Comparison of ENCODE assay signal across 1 cellular context in the genomic region with DNA sequence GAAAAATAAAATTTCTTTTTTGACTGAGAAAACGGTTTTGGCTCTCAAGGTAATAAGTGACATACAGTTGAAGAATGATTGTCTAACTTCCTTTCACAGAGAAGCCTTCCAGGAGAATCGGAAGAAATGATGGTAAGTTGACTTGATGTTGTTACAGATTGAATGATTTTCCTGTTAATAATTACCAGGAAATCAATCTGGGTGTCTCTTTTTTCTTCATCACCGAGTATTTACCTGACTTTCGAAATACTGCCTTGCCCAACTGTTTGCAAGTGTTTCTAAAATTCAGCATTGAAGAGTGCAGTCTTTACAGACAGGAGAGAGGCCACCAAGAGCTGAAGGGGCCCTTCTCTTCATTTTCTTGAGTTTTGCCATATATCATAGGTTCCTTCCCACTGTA.
TF ChIP-seq lines count a peak whose summit lies in the region.

No MANE protein-coding gene starts in this region.

TF ChIP-seq in HepG2, 621 proteins besides CTCF, POLR2A, EP300 and RAD21 (continued from another document and continues in another):
- no peak for TF ChIP-seq ZFP36L1 (CRISPR knock-in tag; IDR thresholded peaks at IDR 0.05)
- no peak for TF ChIP-seq ATRX (CRISPR knock-in tag; IDR thresholded peaks at IDR 0.05; ENCODE audit: borderline replicate concordance)
- no peak for TF ChIP-seq TAF15 (IDR thresholded peaks at IDR 0.05; ENCODE audit: low read depth, low read length, poor library complexity, severe bottlenecking)
- TF ChIP-seq, protein P1, sequence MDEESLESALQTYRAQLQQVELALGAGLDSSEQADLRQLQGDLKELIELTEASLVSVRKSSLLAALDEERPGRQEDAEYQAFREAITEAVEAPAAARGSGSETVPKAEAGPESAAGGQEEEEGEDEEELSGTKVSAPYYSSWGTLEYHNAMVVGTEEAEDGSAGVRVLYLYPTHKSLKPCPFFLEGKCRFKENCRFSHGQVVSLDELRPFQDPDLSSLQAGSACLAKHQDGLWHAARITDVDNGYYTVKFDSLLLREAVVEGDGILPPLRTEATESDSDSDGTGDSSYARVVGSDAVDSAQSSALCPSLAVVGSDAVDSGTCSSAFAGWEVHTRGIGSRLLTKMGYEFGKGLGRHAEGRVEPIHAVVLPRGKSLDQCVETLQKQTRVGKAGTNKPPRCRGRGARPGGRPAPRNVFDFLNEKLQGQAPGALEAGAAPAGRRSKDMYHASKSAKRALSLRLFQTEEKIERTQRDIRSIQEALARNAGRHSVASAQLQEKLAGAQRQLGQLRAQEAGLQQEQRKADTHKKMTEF (CRISPR knock-in tag; IDR thresholded peaks at IDR 0.05) = peak; percentile 98
- TF ChIP-seq NFIC (IDR thresholded peaks at IDR 0.05; ENCODE audit: low read length) = peak; percentile 97
- TF ChIP-seq, protein P2, sequence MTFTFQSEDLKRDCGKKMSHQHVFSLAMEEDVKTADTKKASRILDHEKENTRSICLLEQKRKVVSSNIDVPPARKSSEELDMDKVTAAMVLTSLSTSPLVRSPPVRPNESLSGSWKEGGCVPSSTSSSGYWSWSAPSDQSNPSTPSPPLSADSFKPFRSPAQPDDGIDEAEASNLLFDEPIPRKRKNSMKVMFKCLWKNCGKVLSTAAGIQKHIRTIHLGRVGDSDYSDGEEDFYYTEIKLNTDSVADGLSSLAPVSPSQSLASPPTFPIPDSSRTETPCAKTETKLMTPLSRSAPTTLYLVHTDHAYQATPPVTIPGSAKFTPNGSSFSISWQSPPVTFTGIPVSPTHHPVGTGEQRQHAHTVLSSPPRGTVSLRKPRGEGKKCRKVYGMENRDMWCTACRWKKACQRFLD (CRISPR knock-in tag; IDR thresholded peaks at IDR 0.05; ENCODE audit: borderline replicate concordance) = no peak; the same call in 1 of the 2 replicates
- TF ChIP-seq, protein P3, sequence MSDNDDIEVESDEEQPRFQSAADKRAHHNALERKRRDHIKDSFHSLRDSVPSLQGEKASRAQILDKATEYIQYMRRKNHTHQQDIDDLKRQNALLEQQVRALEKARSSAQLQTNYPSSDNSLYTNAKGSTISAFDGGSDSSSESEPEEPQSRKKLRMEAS (IDR thresholded peaks at IDR 0.05) = peak; percentile 36; the same call in 1 of the 2 replicates
- TF ChIP-seq PLRG1 (conservative IDR thresholded peaks at IDR 0.05) = no peak
- TF ChIP-seq RXRB (CRISPR knock-in tag; IDR thresholded peaks at IDR 0.05; ENCODE audit: borderline replicate concordance) = peak; percentile 90
- TF ChIP-seq, protein P4, sequence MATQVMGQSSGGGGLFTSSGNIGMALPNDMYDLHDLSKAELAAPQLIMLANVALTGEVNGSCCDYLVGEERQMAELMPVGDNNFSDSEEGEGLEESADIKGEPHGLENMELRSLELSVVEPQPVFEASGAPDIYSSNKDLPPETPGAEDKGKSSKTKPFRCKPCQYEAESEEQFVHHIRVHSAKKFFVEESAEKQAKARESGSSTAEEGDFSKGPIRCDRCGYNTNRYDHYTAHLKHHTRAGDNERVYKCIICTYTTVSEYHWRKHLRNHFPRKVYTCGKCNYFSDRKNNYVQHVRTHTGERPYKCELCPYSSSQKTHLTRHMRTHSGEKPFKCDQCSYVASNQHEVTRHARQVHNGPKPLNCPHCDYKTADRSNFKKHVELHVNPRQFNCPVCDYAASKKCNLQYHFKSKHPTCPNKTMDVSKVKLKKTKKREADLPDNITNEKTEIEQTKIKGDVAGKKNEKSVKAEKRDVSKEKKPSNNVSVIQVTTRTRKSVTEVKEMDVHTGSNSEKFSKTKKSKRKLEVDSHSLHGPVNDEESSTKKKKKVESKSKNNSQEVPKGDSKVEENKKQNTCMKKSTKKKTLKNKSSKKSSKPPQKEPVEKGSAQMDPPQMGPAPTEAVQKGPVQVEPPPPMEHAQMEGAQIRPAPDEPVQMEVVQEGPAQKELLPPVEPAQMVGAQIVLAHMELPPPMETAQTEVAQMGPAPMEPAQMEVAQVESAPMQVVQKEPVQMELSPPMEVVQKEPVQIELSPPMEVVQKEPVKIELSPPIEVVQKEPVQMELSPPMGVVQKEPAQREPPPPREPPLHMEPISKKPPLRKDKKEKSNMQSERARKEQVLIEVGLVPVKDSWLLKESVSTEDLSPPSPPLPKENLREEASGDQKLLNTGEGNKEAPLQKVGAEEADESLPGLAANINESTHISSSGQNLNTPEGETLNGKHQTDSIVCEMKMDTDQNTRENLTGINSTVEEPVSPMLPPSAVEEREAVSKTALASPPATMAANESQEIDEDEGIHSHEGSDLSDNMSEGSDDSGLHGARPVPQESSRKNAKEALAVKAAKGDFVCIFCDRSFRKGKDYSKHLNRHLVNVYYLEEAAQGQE (IDR thresholded peaks at IDR 0.05; ENCODE audit: borderline replicate concordance in 1 of 2, low read depth in 1 of 2, low read length in 2 of 2) = peak in 1 of 2 experiments; percentile 72; a peak in 2 of 4 replicates
- TF ChIP-seq PAF1 (CRISPR knock-in tag; IDR thresholded peaks at IDR 0.05) = no peak
- TF ChIP-seq HMG20B (CRISPR knock-in tag; conservative IDR thresholded peaks at IDR 0.05) = peak; percentile 91
- TF ChIP-seq, protein P5, sequence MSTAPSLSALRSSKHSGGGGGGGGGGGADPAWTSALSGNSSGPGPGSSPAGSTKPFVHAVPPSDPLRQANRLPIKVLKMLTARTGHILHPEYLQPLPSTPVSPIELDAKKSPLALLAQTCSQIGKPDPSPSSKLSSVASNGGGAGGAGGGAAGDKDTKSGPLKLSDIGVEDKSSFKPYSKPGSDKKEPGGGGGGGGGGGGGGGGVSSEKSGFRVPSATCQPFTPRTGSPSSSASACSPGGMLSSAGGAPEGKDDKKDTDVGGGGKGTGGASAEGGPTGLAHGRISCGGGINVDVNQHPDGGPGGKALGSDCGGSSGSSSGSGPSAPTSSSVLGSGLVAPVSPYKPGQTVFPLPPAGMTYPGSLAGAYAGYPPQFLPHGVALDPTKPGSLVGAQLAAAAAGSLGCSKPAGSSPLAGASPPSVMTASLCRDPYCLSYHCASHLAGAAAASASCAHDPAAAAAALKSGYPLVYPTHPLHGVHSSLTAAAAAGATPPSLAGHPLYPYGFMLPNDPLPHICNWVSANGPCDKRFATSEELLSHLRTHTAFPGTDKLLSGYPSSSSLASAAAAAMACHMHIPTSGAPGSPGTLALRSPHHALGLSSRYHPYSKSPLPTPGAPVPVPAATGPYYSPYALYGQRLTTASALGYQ (CRISPR knock-in tag; IDR thresholded peaks at IDR 0.05) = peak; percentile 96
- TF ChIP-seq MED8 (CRISPR knock-in tag; IDR thresholded peaks at IDR 0.05; ENCODE audit: insufficient replicate concordance) = peak; percentile 89
- TF ChIP-seq, protein P6, sequence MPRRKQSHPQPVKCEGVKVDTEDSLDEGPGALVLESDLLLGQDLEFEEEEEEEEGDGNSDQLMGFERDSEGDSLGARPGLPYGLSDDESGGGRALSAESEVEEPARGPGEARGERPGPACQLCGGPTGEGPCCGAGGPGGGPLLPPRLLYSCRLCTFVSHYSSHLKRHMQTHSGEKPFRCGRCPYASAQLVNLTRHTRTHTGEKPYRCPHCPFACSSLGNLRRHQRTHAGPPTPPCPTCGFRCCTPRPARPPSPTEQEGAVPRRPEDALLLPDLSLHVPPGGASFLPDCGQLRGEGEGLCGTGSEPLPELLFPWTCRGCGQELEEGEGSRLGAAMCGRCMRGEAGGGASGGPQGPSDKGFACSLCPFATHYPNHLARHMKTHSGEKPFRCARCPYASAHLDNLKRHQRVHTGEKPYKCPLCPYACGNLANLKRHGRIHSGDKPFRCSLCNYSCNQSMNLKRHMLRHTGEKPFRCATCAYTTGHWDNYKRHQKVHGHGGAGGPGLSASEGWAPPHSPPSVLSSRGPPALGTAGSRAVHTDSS (CRISPR knock-in tag; conservative IDR thresholded peaks at IDR 0.05) = no peak
- TF ChIP-seq, protein P7, sequence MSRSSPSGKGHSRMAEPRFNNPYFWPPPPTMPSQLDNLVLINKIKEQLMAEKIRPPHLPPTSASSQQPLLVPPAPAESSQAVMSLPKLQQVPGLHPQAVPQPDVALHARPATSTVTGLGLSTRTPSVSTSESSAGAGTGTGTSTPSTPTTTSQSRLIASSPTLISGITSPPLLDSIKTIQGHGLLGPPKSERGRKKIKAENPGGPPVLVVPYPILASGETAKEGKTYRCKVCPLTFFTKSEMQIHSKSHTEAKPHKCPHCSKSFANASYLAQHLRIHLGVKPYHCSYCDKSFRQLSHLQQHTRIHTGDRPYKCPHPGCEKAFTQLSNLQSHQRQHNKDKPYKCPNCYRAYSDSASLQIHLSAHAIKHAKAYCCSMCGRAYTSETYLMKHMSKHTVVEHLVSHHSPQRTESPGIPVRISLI (CRISPR knock-in tag; IDR thresholded peaks at IDR 0.05; ENCODE audit: borderline replicate concordance) = peak; percentile 94
- TF ChIP-seq, protein P8, sequence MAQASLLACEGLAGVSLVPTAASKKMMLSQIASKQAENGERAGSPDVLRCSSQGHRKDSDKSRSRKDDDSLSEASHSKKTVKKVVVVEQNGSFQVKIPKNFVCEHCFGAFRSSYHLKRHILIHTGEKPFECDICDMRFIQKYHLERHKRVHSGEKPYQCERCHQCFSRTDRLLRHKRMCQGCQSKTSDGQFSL (CRISPR knock-in tag; IDR thresholded peaks at IDR 0.05) = no peak
- no peak for TF ChIP-seq ZNF75D (CRISPR knock-in tag; IDR thresholded peaks at IDR 0.05; ENCODE audit: borderline replicate concordance)
- TF ChIP-seq, protein P9, sequence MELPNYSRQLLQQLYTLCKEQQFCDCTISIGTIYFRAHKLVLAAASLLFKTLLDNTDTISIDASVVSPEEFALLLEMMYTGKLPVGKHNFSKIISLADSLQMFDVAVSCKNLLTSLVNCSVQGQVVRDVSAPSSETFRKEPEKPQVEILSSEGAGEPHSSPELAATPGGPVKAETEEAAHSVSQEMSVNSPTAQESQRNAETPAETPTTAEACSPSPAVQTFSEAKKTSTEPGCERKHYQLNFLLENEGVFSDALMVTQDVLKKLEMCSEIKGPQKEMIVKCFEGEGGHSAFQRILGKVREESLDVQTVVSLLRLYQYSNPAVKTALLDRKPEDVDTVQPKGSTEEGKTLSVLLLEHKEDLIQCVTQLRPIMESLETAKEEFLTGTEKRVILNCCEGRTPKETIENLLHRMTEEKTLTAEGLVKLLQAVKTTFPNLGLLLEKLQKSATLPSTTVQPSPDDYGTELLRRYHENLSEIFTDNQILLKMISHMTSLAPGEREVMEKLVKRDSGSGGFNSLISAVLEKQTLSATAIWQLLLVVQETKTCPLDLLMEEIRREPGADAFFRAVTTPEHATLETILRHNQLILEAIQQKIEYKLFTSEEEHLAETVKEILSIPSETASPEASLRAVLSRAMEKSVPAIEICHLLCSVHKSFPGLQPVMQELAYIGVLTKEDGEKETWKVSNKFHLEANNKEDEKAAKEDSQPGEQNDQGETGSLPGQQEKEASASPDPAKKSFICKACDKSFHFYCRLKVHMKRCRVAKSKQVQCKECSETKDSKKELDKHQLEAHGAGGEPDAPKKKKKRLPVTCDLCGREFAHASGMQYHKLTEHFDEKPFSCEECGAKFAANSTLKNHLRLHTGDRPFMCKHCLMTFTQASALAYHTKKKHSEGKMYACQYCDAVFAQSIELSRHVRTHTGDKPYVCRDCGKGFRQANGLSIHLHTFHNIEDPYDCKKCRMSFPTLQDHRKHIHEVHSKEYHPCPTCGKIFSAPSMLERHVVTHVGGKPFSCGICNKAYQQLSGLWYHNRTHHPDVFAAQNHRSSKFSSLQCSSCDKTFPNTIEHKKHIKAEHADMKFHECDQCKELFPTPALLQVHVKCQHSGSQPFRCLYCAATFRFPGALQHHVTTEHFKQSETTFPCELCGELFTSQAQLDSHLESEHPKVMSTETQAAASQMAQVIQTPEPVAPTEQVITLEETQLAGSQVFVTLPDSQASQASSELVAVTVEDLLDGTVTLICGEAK (IDR thresholded peaks at IDR 0.05) = no peak
- TF ChIP-seq, protein P9 (CRISPR knock-in tag; IDR thresholded peaks at IDR 0.05) = no peak
- no peak; the same call in 1 of the 2 replicates for TF ChIP-seq ZNF160 (CRISPR knock-in tag; IDR thresholded peaks at IDR 0.05)
- 0 out of 2 replicates have a peak, but pooled peaks have one; percentile 37 for TF ChIP-seq FOXK2 (IDR thresholded peaks at IDR 0.05)
- TF ChIP-seq ZNF703 (CRISPR knock-in tag; IDR thresholded peaks at IDR 0.05; ENCODE audit: borderline replicate concordance) = no peak
- TF ChIP-seq, protein P10, sequence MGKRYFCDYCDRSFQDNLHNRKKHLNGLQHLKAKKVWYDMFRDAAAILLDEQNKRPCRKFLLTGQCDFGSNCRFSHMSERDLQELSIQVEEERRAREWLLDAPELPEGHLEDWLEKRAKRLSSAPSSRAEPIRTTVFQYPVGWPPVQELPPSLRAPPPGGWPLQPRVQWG (CRISPR knock-in tag; IDR thresholded peaks at IDR 0.05; ENCODE audit: borderline replicate concordance, low read depth) = no peak
- TF ChIP-seq ZNF557 (CRISPR knock-in tag; IDR thresholded peaks at IDR 0.05) = no peak
- TF ChIP-seq STAG1 (CRISPR knock-in tag; IDR thresholded peaks at IDR 0.05) = no peak
- no peak for TF ChIP-seq ZNF20 (CRISPR knock-in tag; IDR thresholded peaks at IDR 0.05)
- no peak for TF ChIP-seq REXO4 (CRISPR knock-in tag; IDR thresholded peaks at IDR 0.05; ENCODE audit: borderline replicate concordance)
- TF ChIP-seq, protein P11, sequence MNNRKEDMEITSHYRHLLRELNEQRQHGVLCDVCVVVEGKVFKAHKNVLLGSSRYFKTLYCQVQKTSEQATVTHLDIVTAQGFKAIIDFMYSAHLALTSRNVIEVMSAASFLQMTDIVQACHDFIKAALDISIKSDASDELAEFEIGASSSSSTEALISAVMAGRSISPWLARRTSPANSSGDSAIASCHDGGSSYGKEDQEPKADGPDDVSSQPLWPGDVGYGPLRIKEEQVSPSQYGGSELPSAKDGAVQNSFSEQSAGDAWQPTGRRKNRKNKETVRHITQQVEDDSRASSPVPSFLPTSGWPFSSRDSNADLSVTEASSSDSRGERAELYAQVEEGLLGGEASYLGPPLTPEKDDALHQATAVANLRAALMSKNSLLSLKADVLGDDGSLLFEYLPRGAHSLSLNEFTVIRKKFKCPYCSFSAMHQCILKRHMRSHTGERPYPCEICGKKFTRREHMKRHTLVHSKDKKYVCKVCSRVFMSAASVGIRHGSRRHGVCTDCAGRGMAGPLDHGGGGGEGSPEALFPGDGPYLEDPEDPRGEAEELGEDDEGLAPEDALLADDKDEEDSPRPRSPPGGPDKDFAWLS (CRISPR knock-in tag; IDR thresholded peaks at IDR 0.05; ENCODE audit: borderline replicate concordance) = no peak
